In the genomic region with DNA sequence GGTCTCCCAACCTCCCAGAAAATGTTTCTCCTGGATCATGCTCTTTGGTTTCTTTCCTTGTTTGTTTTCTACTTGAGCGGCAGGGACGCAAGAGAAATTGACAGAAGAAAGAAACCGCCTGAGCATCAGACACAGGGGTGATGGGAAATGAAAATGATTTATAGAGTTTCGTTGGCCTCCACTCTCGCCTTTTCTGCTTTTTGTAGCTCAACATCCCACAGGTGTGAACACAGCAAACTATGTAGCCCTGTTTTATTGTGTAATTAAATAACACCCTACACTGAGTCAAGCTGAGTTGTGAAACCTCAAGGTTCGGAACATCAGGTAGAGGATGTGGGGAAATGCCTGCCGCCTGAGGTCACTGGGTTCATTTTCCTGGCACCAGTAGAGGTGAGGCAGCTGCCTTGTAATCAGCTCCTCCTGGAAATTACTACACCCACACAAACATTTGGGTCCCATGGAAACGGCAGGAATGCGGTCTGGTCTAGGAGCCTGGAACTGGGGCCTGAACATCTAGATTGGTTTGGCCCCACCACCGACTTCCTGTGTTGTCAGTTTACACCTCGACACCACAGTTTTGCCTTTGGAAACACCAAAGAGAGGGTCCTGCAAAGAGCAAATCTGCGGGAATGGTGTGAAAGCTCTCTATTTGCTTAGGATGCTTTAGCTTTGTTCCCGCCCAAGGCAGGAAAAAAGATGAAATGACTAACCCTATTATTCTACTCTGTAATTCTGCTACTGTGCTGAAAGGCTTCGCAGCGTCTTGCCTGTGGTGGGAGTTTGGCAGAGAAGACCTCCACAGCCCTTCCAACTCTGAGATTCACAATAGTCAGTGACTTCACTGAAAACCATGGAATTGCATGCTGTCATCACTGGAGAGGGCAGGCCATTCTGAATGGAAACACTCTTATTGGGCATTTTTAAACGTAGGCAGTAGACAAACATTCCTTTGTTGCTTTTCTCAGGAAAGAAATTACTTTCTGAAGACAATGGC, we compare ENCODE assay signal across 10 cellular contexts. TPM values are rescaled to one million over a fixed set of nuclear protein-coding genes. Genes with fewer than 3 reads are reported as not detected.
A peak's percentile ranks its signal among the peaks of the same experiment; 100 is the strongest.
DNase-seq lines count a peak whose midpoint lies in the region; ATAC-seq and TF ChIP-seq lines count a peak whose summit lies in the region.
"Had no signal": no experiment of that assay in that cellular context is flagged by ENCODE, and none has a peak within 500 bp of the region (broad histone marks: within the 10 kb centered on the region; RNA-seq: fewer than 3 reads in every experiment).

No MANE protein-coding gene starts in this region.

- TF ChIP-seq CTCF in activated CD8-positive, alpha-beta T cell treated with anti-CD3 and anti-CD28 coated beads for 36 hours (IDR thresholded peaks at IDR 0.05) = no peak

- no peak overlapping the region for H3K4me3 Mint-ChIP-seq in activated CD4-positive, alpha-beta T cell treated with anti-CD3 and anti-CD28 coated beads for 36 hours
- H3K4me3 Mint-ChIP-seq in activated CD4-positive, alpha-beta T cell treated with anti-CD3 and anti-CD28 coated beads, Interleukin-2, amount 10 ng/mL, durations not matched to agents 7 days and 5 days = no peak overlapping the region
- no peak overlapping the region for H3K4me3 Mint-ChIP-seq in activated CD8-positive, alpha-beta T cell treated with anti-CD3 and anti-CD28 coated beads for 36 hours

- H3K27ac Mint-ChIP-seq in activated CD4-positive, alpha-beta T cell treated with anti-CD3 and anti-CD28 coated beads for 36 hours = no peak overlapping the region
- H3K27ac Mint-ChIP-seq in activated CD4-positive, alpha-beta T cell treated with anti-CD3 and anti-CD28 coated beads, Interleukin-2, amount 10 ng/mL, durations not matched to agents 7 days and 5 days = no peak overlapping the region
- H3K27ac Mint-ChIP-seq in activated CD8-positive, alpha-beta T cell treated with anti-CD3 and anti-CD28 coated beads for 36 hours = no peak overlapping the region

- no peak overlapping the region for H3K4me3 ChIP-seq in right cardiac atrium (ENCODE audit: low read length)

- no peaks in the 10 kb centered on the region for H3K27me3 ChIP-seq in right cardiac atrium (ENCODE audit: control insufficient read depth, insufficient read depth)

- 59% methylated on average over 16 of the region's 16 CpGs for whole genome bisulfite sequencing in right cardiac atrium

- POLR2A ChIA-PET in activated CD4-positive, alpha-beta T cell treated with anti-CD3 and anti-CD28 coated beads for 36 hours (lab: Charles Lee) = no interaction called here
- POLR2A ChIA-PET in activated CD4-positive, alpha-beta T cell treated with anti-CD3 and anti-CD28 coated beads, Interleukin-2, amount 10 ng/mL, durations not matched to agents 7 days and 5 days (lab: Charles Lee) = no interaction called here
- POLR2A ChIA-PET in activated CD8-positive, alpha-beta T cell treated with anti-CD3 and anti-CD28 coated beads for 36 hours (lab: Charles Lee) = interaction anchor here (0.6 kb wide), 1 partner anchor 43 kb away, joined by 3 read pairs; no protein-coding TSS in a partner anchor

- CTCF ChIA-PET in activated CD4-positive, alpha-beta T cell treated with anti-CD3 and anti-CD28 coated beads for 36 hours (lab: Charles Lee) = no interaction called here
- CTCF ChIA-PET in activated CD4-positive, alpha-beta T cell treated with anti-CD3 and anti-CD28 coated beads, Interleukin-2, amount 10 ng/mL, durations not matched to agents 7 days and 5 days (lab: Charles Lee) = no interaction called here
- CTCF ChIA-PET in activated CD8-positive, alpha-beta T cell treated with anti-CD3 and anti-CD28 coated beads for 36 hours (lab: Charles Lee) = interaction anchor here (2.3 kb wide), 1 partner anchor 30 kb away, joined by 7 read pairs; no protein-coding TSS in a partner anchor

- H3K9me3 ChIP-seq in right cardiac atrium (ENCODE audit: control insufficient read depth, low read length) = no peaks in the 10 kb centered on the region

- intact Hi-C loops in activated CD4-positive, alpha-beta T cell treated with anti-CD3 and anti-CD28 coated beads for 36 hours (cut with DNase I, micrococcal nuclease) = no loop called here
- intact Hi-C loops in activated CD8-positive, alpha-beta T cell treated with anti-CD3 and anti-CD28 coated beads for 36 hours (cut with micrococcal nuclease) = no loop called here
- intact Hi-C loops in right cardiac atrium (cut with DNase I) = no loop called here

- peaks cover 2% of the 10 kb centered on the region for H3K27me3 Mint-ChIP-seq in activated CD4-positive, alpha-beta T cell treated with anti-CD3 and anti-CD28 coated beads for 36 hours
- no peaks in the 10 kb centered on the region for H3K27me3 Mint-ChIP-seq in activated CD4-positive, alpha-beta T cell treated with anti-CD3 and anti-CD28 coated beads, Interleukin-2, amount 10 ng/mL, durations not matched to agents 7 days and 5 days
- H3K27me3 Mint-ChIP-seq in activated CD8-positive, alpha-beta T cell treated with anti-CD3 and anti-CD28 coated beads for 36 hours = no peaks in the 10 kb centered on the region

- H3K36me3 Mint-ChIP-seq in activated CD4-positive, alpha-beta T cell treated with anti-CD3 and anti-CD28 coated beads for 36 hours (ENCODE audit: low read depth) = no peaks in the 10 kb centered on the region
- no peaks in the 10 kb centered on the region for H3K36me3 Mint-ChIP-seq in activated CD4-positive, alpha-beta T cell treated with anti-CD3 and anti-CD28 coated beads, Interleukin-2, amount 10 ng/mL, durations not matched to agents 7 days and 5 days (ENCODE audit: low read depth)
- no peaks in the 10 kb centered on the region for H3K36me3 Mint-ChIP-seq in activated CD8-positive, alpha-beta T cell treated with anti-CD3 and anti-CD28 coated beads for 36 hours (ENCODE audit: low read depth)

- H3K4me1 ChIP-seq in right cardiac atrium (ENCODE audit: control insufficient read depth, insufficient read depth, low read length) = peaks cover 2% of the 10 kb centered on the region

- H3K4me1 Mint-ChIP-seq in activated CD4-positive, alpha-beta T cell treated with anti-CD3 and anti-CD28 coated beads for 36 hours = peaks cover 21% of the 10 kb centered on the region
- H3K4me1 Mint-ChIP-seq in activated CD4-positive, alpha-beta T cell treated with anti-CD3 and anti-CD28 coated beads, Interleukin-2, amount 10 ng/mL, durations not matched to agents 7 days and 5 days = peaks cover 21% of the 10 kb centered on the region
- peaks cover 23% of the 10 kb centered on the region for H3K4me1 Mint-ChIP-seq in activated CD8-positive, alpha-beta T cell treated with anti-CD3 and anti-CD28 coated beads for 36 hours (ENCODE audit: low read depth)

- DNase-seq in activated CD4-positive, alpha-beta T cell treated with anti-CD3 and anti-CD28 coated beads for 36 hours = peak; percentile 41
- DNase-seq in activated CD4-positive, alpha-beta T cell treated with anti-CD3 and anti-CD28 coated beads, Interleukin-2, amount 10 ng/mL, durations not matched to agents 7 days and 5 days = no peak
- DNase-seq in activated CD8-positive, alpha-beta T cell treated with anti-CD3 and anti-CD28 coated beads for 36 hours = peak; percentile 41
- DNase-seq in right cardiac atrium = peak; percentile 54 to 65 (median 56)
- DNase-seq in stimulated activated CD8-positive, alpha-beta memory T cell treated with anti-CD3 and anti-CD28 coated beads, Interleukin-15, amount 100 ng/mL, for 48 hours (ENCODE audit: low read depth in 2 of 2) = peak; percentile 3 to 19
- DNase-seq: DND-41 had no signal

- peak; percentile 71 for ATAC-seq in activated CD4-positive, alpha-beta T cell treated with anti-CD3 and anti-CD28 coated beads for 36 hours
- peak; percentile 78 for ATAC-seq in activated CD8-positive, alpha-beta T cell treated with anti-CD3 and anti-CD28 coated beads for 36 hours
- ATAC-seq in right cardiac atrium = peak; percentile 78 to 92
- no peak for ATAC-seq in GM18517 (IDR thresholded peaks at IDR 0.05; ENCODE audit: unreplicated experiment)
- no peak for ATAC-seq in GM21737 (IDR thresholded peaks at IDR 0.05; ENCODE audit: unreplicated experiment)
- no peak for ATAC-seq in GM18511 (IDR thresholded peaks at IDR 0.05; ENCODE audit: unreplicated experiment)

- H3K9me3 Mint-ChIP-seq in activated CD4-positive, alpha-beta T cell treated with anti-CD3 and anti-CD28 coated beads for 36 hours (ENCODE audit: low read depth) = no peaks in the 10 kb centered on the region
- H3K9me3 Mint-ChIP-seq in activated CD4-positive, alpha-beta T cell treated with anti-CD3 and anti-CD28 coated beads, Interleukin-2, amount 10 ng/mL, durations not matched to agents 7 days and 5 days = no peaks in the 10 kb centered on the region
- no peaks in the 10 kb centered on the region for H3K9me3 Mint-ChIP-seq in activated CD8-positive, alpha-beta T cell treated with anti-CD3 and anti-CD28 coated beads for 36 hours

- H3K27ac ChIP-seq in right cardiac atrium (ENCODE audit: low read length) = no peak overlapping the region
- H3K27ac ChIP-seq: VCaP had no signal

RNA-seq across cellular contexts. Expression of a gene that starts 53.0 kb away (rescaled TPM):
- total RNA-seq in activated CD4-positive, alpha-beta T cell treated with anti-CD3 and anti-CD28 coated beads for 36 hours = 10 to 100 TPM; 23.6 to 26.0 TPM
- total RNA-seq in activated CD4-positive, alpha-beta T cell treated with anti-CD3 and anti-CD28 coated beads, Interleukin-2, amount 10 ng/mL, durations not matched to agents 7 days and 5 days = 10 to 100 TPM; 19.1 to 20.2 TPM
- total RNA-seq in activated CD8-positive, alpha-beta T cell treated with anti-CD3 and anti-CD28 coated beads for 36 hours = 10 to 100 TPM; 35.9 to 40.8 TPM
- 1 to 10 TPM; 1.5 to 3.8 (median 2.1) TPM for total RNA-seq in right cardiac atrium
- polyA plus RNA-seq in right cardiac atrium = 1.6 TPM

RNA-seq across cellular contexts. Expression of a gene that starts 53.1 kb away (rescaled TPM):
- 10 to 100 TPM; 31.1 to 42.2 TPM for total RNA-seq in activated CD4-positive, alpha-beta T cell treated with anti-CD3 and anti-CD28 coated beads for 36 hours
- 10 to 100 TPM; 16.9 to 20.5 TPM for total RNA-seq in activated CD4-positive, alpha-beta T cell treated with anti-CD3 and anti-CD28 coated beads, Interleukin-2, amount 10 ng/mL, durations not matched to agents 7 days and 5 days
- 10 to 100 TPM; 24.9 to 33.6 TPM for total RNA-seq in activated CD8-positive, alpha-beta T cell treated with anti-CD3 and anti-CD28 coated beads for 36 hours
- 10 to 100 TPM; 17.0 to 22.0 (median 20.4) TPM for total RNA-seq in right cardiac atrium
- 11.9 TPM for polyA plus RNA-seq in right cardiac atrium

Comparison
In these comparisons a context has a peak if more than half of its experiments do, and no peak if none do; other contexts are left out.
1. ATAC-seq: peak in activated CD4-positive, alpha-beta T cell treated with anti-CD3 and anti-CD28 coated beads for 36 hours (single experiment), activated CD8-positive, alpha-beta T cell treated with anti-CD3 and anti-CD28 coated beads for 36 hours (single experiment) and right cardiac atrium (2 of 2); none in GM18517 (single experiment), GM21737 (single experiment) and GM18511 (single experiment).
2. RNA of a gene that starts 53.0 kb away (total RNA-seq): 35.9 to 40.8 TPM in activated CD8-positive, alpha-beta T cell treated with anti-CD3 and anti-CD28 coated beads for 36 hours, 23.6 to 26.0 TPM in activated CD4-positive, alpha-beta T cell treated with anti-CD3 and anti-CD28 coated beads for 36 hours and 19.1 to 20.2 TPM in activated CD4-positive, alpha-beta T cell treated with anti-CD3 and anti-CD28 coated beads, Interleukin-2, amount 10 ng/mL, durations not matched to agents 7 days and 5 days; 1.5 to 3.8 TPM in right cardiac atrium; every median in the first group is over 4 times any median in the second.